7 cellular contexts compared by ENCODE assay signal in the genomic region with DNA sequence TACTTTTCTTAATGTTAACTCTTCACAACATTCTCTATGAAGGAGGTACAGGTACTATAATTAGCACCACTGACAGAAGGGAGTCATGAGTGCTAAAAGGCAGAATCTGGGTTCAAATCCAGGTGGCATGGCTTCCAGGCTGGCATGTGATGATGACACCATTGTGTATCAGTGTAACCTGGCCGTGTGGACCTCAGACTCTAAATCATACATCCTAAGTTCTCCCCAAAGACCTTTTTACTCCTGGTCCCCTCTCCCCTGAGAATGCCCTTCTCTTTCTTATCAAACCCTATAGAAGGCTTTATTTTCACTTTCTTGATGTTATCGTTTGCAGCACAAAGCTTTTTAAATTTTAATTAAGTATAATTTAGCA. TPM values are rescaled to one million over a fixed set of nuclear protein-coding genes. Genes with fewer than 3 reads are reported as not detected.
DNase-seq lines count a peak whose midpoint lies in the region; ATAC-seq and TF ChIP-seq lines count a peak whose summit lies in the region.
"Not testable (repeated sequence)": the region's sequence is repeated elsewhere in the genome, so short reads cannot be mapped to it uniquely, and the experiment has no call there.

No MANE protein-coding gene starts in this region.

- H3K27me3 ChIP-seq in SK-N-SH (ENCODE audit: insufficient read depth): not testable (repeated sequence)

- H2AFZ ChIP-seq in SK-N-SH (ENCODE audit: low read depth): not testable (repeated sequence)

- WGBS in SK-N-SH (ENCODE audit: low lambda C conversion rate): 16% methylated on average over 2 of the region's 2 CpGs

- H3K27ac Mint-ChIP-seq in activated naive CD4-positive, alpha-beta T cell treated with anti-CD3 and anti-CD28 coated beads, Interleukin-2, amount 50 U/mL, for 72 hours: peak overlapping the region; percentile 5 to 93
- H3K27ac Mint-ChIP-seq in effector memory CD8-positive, alpha-beta T cell: peak overlapping the region; percentile 38 to 41
- H3K27ac Mint-ChIP-seq in neural crest cell (ENCODE audit: unreplicated experiment): not testable (repeated sequence)

- H3F3A ChIP-seq in SK-N-SH (replicated peaks; ENCODE audit: insufficient read depth): peaks cover 65% of the 10 kb centered on the region

- H3K4me1 ChIP-seq in SK-N-SH (ENCODE audit: control insufficient read depth in 1 of 2, insufficient read depth in 2 of 2, low read depth in 1 of 2, low read length in 1 of 2): not testable (repeated sequence)

- peak; percentile 2 to 13 for ATAC-seq in activated naive CD4-positive, alpha-beta T cell treated with anti-CD3 and anti-CD28 coated beads, Interleukin-2, amount 50 U/mL, for 72 hours
- ATAC-seq in effector memory CD8-positive, alpha-beta T cell (replicated peaks): peak; percentile 9
- peak; percentile 15 for ATAC-seq in left colon

- POLR2A ChIA-PET in SK-N-SH (lab: Yijun Ruan, JAX): interaction anchor here (0.6 to 0.7 kb wide), 2 partner anchors 70 to 84 kb away, joined by 3 to 4 read pairs; no protein-coding TSS in a partner anchor

- peak; percentile 70 for DNase-seq in DMS 273 (lab: John Stamatoyannopoulos, UW; ENCODE audit: unreplicated experiment)
- peak; percentile 40 for DNase-seq in MV-4-11 (lab: John Stamatoyannopoulos, UW)
- not testable (repeated sequence) for DNase-seq in SK-N-SH; activated naive CD4-positive, alpha-beta T cell treated with anti-CD3 and anti-CD28 coated beads, Interleukin-2, amount 50 U/mL, for 72 hours (ENCODE audit: low spot score in 2 of 2); effector memory CD8-positive, alpha-beta T cell; left colon; neural crest cell (ENCODE audit: low read depth, low spot score)

- H3K9me2 ChIP-seq in SK-N-SH: not testable (repeated sequence)

- not testable (repeated sequence) for H3K4me3 Mint-ChIP-seq in effector memory CD8-positive, alpha-beta T cell
- H3K4me3 Mint-ChIP-seq in neural crest cell: peak overlapping the region; percentile 54

- peaks cover 30% of the 10 kb centered on the region in 2 experiments for H3K36me3 ChIP-seq in SK-N-SH (replicated peaks in 1 of 2; ENCODE audit: control insufficient read depth in 1 of 2, insufficient read depth in 2 of 2, low read length in 1 of 2)

- intact Hi-C loops in left colon (cut with DNase I, micrococcal nuclease): not testable (repeated sequence)

- not testable (repeated sequence) for TF ChIP-seq CTCF in SK-N-SH (IDR thresholded peaks at IDR 0.05); neural crest cell (conservative IDR thresholded peaks at IDR 0.05)

- peaks cover 11% of the 10 kb centered on the region; the same call in 1 of the 2 replicates for H3K79me2 ChIP-seq in SK-N-SH (ENCODE audit: insufficient read depth)

- H3K4me2 ChIP-seq in SK-N-SH: not testable (repeated sequence)

- TF ChIP-seq EP300 in SK-N-SH (IDR thresholded peaks at IDR 0.05; ENCODE audit: borderline replicate concordance in 1 of 2, low read depth in 1 of 2, low read length in 1 of 2): not testable (repeated sequence)

- not testable (repeated sequence) for TF ChIP-seq RAD21 in SK-N-SH (IDR thresholded peaks at IDR 0.05; ENCODE audit: low read length)

- peaks cover 6 to 11% of the 10 kb centered on the region in 2 donors for H3K4me1 Mint-ChIP-seq in effector memory CD8-positive, alpha-beta T cell (ENCODE audit: low read depth in 2 of 2)
- H3K4me1 Mint-ChIP-seq in neural crest cell: not testable (repeated sequence)

- H3K9ac ChIP-seq in SK-N-SH: not testable (repeated sequence)

- not testable (repeated sequence) for H3K36me3 Mint-ChIP-seq in activated naive CD4-positive, alpha-beta T cell treated with anti-CD3 and anti-CD28 coated beads, Interleukin-2, amount 50 U/mL, for 72 hours
- peaks cover 59% of the 10 kb centered on the region for H3K36me3 Mint-ChIP-seq in effector memory CD8-positive, alpha-beta T cell (ENCODE audit: insufficient read depth)
- H3K36me3 Mint-ChIP-seq in neural crest cell (ENCODE audit: low read depth): peaks cover 15% of the 10 kb centered on the region

- H3K9me3 Mint-ChIP-seq in activated naive CD4-positive, alpha-beta T cell treated with anti-CD3 and anti-CD28 coated beads, Interleukin-2, amount 50 U/mL, for 72 hours; effector memory CD8-positive, alpha-beta T cell; neural crest cell: not testable (repeated sequence)

- peak overlapping the region in 1 of 2 experiments; percentile 17; a peak in 1 of 4 replicates for H3K27ac ChIP-seq in SK-N-SH (ENCODE audit: low read depth in 2 of 2, low read length in 1 of 2)

- H3K9me3 ChIP-seq in SK-N-SH: not testable (repeated sequence)

- peaks cover 33% of the 10 kb centered on the region for H4K20me1 ChIP-seq in SK-N-SH (ENCODE audit: insufficient read depth)

- not testable (repeated sequence) for H3K4me3 ChIP-seq in SK-N-SH (ENCODE audit: low read depth in 2 of 2, low read length in 1 of 2)

- not testable (repeated sequence) for H3K27me3 Mint-ChIP-seq in effector memory CD8-positive, alpha-beta T cell
- peaks cover 13% of the 10 kb centered on the region for H3K27me3 Mint-ChIP-seq in neural crest cell (ENCODE audit: low read depth)

- CTCF ChIA-PET in SK-N-SH (lab: Yijun Ruan, JAX): interaction anchor here (1.5 kb wide), 1 partner anchor 251 kb away, joined by 3 read pairs; no protein-coding TSS in a partner anchor

TF ChIP-seq in SK-N-SH, 30 proteins besides CTCF, POLR2A, EP300 and RAD21:
- 0 out of 2 replicates have a peak, but pooled peaks have one; percentile 15 for TF ChIP-seq JUND (IDR thresholded peaks at IDR 0.05)
TF ChIP-seq in SK-N-SH: peak in this region for 1; not testable (repeated sequence) for 29.

RNA-seq across cellular contexts. Expression of a gene that starts 26.8 kb away (rescaled TPM):
- polyA plus RNA-seq in SK-N-SH (2012; rRNA removed): 192 and 212 TPM in 2 replicates
- 185 and 204 TPM in 2 replicates for polyA plus RNA-seq in SK-N-SH (2012; cell fraction: cytosol; rRNA removed)
- 311 and 484 TPM in 2 replicates for polyA plus RNA-seq in SK-N-SH (2012; cell fraction: nucleus; rRNA removed)
- total RNA-seq in activated naive CD4-positive, alpha-beta T cell treated with anti-CD3 and anti-CD28 coated beads, Interleukin-2, amount 50 U/mL, for 72 hours: 100 to 1,000 TPM; 164 to 269 TPM
- total RNA-seq in left colon: 10 to 100 TPM; 74.2 to 85.3 TPM
- 314 and 329 TPM in 2 replicates for total RNA-seq in neural crest cell
